Comparison of ENCODE assay signal across 8 cellular contexts in the genomic region with DNA sequence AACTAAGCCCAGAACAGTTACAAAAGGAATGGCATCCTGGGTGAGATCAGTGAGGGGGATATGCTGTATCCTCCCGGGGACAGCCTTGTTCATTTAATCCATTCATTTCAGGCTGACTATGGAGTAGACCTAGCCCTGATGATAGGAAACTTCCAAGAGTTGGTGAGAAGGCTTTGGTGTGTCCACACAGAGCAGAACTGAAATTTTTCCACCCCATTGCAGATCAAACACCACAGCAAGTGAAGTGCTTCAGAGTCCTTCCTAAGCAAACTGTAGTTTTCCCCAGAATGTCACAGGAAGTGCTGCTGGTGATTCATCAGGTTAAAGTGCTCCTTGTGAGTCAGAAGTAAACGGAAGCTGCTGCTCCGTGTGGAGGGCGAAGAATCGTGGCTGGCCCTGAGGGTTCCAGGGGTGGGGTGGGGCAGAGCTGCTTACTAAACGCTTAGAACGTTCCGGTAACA.
DNase-seq lines count a peak whose midpoint lies in the region; TF ChIP-seq lines count a peak whose summit lies in the region.

No MANE protein-coding gene starts in this region.

- H3K27me3 ChIP-seq in mammary epithelial cell (ENCODE audit: insufficient read depth, low read length) = no peaks in the 10 kb centered on the region

- dilution Hi-C loops in mammary epithelial cell (cut with HindIII; ENCODE audit: low sequenced_read_pairs) = no loop called here

- no peaks in the 10 kb centered on the region for H3K79me2 ChIP-seq in mammary epithelial cell (ENCODE audit: insufficient read depth, low read length)

- in situ Hi-C loops in mammary epithelial cell (cut with MboI; ENCODE audit: low sequenced_read_pairs in 2 of 2) = loop anchor here in 1 of 2 donors (10.0 to 25.0 kb wide), 3 partner anchors 241 to 908 kb away; no protein-coding TSS in a partner anchor

- H3K4me3 ChIP-seq in mammary epithelial cell (replicated peaks in 1 of 3; ENCODE audit: insufficient read depth in 1 of 3, low read depth in 2 of 3, low read length in 3 of 3) (no peak overlapping the region), mesodermal cell (ENCODE audit: extremely low read depth, insufficient read depth, low read length, poor library complexity, severe bottlenecking) (no peak overlapping the region)

- H3K4me2 ChIP-seq in mammary epithelial cell (ENCODE audit: insufficient read depth, low read depth, low read length) = peak overlapping the region; percentile 61

- H3K9ac ChIP-seq in mammary epithelial cell (ENCODE audit: insufficient read depth, low read length) = peak overlapping the region; percentile 19

- CTCF ChIA-PET in mammary epithelial cell (lab: Charles Lee; ENCODE audit: low non-redundant PET) = interaction anchor here (0.6 to 1.6 kb wide), 3 partner anchors 10 to 175 kb away, joined by 4 read pairs; no protein-coding TSS in a partner anchor
- CTCF ChIA-PET in HEK293T (lab: Yijun Ruan, JAX) = interaction anchor here (0.8 to 2.7 kb wide), 4 partner anchors 21 to 913 kb away, joined by 3 to 10 read pairs (median 6); no protein-coding TSS in a partner anchor

- H2AFZ ChIP-seq in mammary epithelial cell (ENCODE audit: low read depth, low read length) = peak overlapping the region; percentile 60

- 2% methylated on average over 7 of the region's 8 CpGs for WGBS in mammary epithelial cell (ENCODE audit: low coverage, missing lambda C conversion rate)
- 27 to 56% methylated on average over 4 to 5 of the region's 8 CpGs for WGBS in mesodermal cell (ENCODE audit: insufficient coverage in 2 of 2), 2 experiments

- no peaks in the 10 kb centered on the region for H3K9me3 ChIP-seq in mammary epithelial cell (replicated peaks; ENCODE audit: insufficient read depth, low read length)
- H3K9me3 ChIP-seq in mesodermal cell (ENCODE audit: control insufficient read depth, low read length) = no peaks in the 10 kb centered on the region

- POLR2A ChIA-PET in HEK293T (lab: Yijun Ruan, JAX) = no interaction called here

- no peaks in the 10 kb centered on the region for H4K20me1 ChIP-seq in mammary epithelial cell (ENCODE audit: insufficient read depth, low read length)

- peak; percentile 65 for DNase-seq in GM04503 (ENCODE audit: low read depth)
- DNase-seq in HPDE6-E6E7 (ENCODE audit: extremely low spot score) = peak; percentile 60
- DNase-seq in activated CD4-positive, CD25-positive, alpha-beta regulatory T cell treated with anti-CD3 and anti-CD28 coated beads, Interleukin-2, amount 50 U/mL, for 16 hours (ENCODE audit: low read depth, low spot score) = peak; percentile 49
- DNase-seq in mammary epithelial cell = peak; percentile 92
- DNase-seq in stimulated activated CD8-positive, alpha-beta memory T cell treated with anti-CD3 and anti-CD28 coated beads, Interleukin-7, amount 100 ng/mL, for 4 hours (ENCODE audit: low read depth in 2 of 2) = peak; percentile 79 to 82
- no peak for DNase-seq in HEK293T (ENCODE audit: extremely low spot score)
- DNase-seq in iPS-NIHi11 (ENCODE audit: low spot score) = no peak

- intact Hi-C loops in mammary epithelial cell (cut with micrococcal nuclease) = loop anchor here (1.0 to 10.0 kb wide), 7 partner anchors 47 to 581 kb away; a partner anchor contains a TSS

- no peaks in the 10 kb centered on the region for H3K36me3 ChIP-seq in mammary epithelial cell (ENCODE audit: insufficient read depth, low read length)
- no peaks in the 10 kb centered on the region for H3K36me3 ChIP-seq in mesodermal cell (ENCODE audit: control insufficient read depth, insufficient read depth, low read length)

- H3K4me1 ChIP-seq in mammary epithelial cell (ENCODE audit: insufficient read depth, low read length) (peaks cover 31% of the 10 kb centered on the region), mesodermal cell (ENCODE audit: control insufficient read depth, insufficient read depth, low read length, poor library complexity, severe bottlenecking) (peaks cover 36% of the 10 kb centered on the region)

- BruUV-seq in mammary epithelial cell (replicated peaks; lab: Mats Ljungman, UMichigan) = no TSS peak

- H3K27ac ChIP-seq in mammary epithelial cell (ENCODE audit: insufficient read depth, low read depth, low read length) = peak overlapping the region; percentile 74
- H3K27ac ChIP-seq in mesodermal cell (ENCODE audit: low read depth, low read length, severe bottlenecking) = peak overlapping the region; percentile 87

- no peak for TF ChIP-seq CTCF in mammary epithelial cell (conservative IDR thresholded peaks at IDR 0.05 in 1 of 2, IDR thresholded peaks at IDR 0.05 in 1 of 2; ENCODE audit: extremely low read depth in 1 of 2, insufficient read depth in 1 of 2, low read depth in 1 of 2, low read length in 2 of 2)

TF ChIP-seq in HEK293T, 16 proteins besides CTCF, POLR2A, EP300 and RAD21:
- TF ChIP-seq LEF1 (IDR thresholded peaks at IDR 0.05; ENCODE audit: borderline replicate concordance) = no peak
- TF ChIP-seq, protein P1, sequence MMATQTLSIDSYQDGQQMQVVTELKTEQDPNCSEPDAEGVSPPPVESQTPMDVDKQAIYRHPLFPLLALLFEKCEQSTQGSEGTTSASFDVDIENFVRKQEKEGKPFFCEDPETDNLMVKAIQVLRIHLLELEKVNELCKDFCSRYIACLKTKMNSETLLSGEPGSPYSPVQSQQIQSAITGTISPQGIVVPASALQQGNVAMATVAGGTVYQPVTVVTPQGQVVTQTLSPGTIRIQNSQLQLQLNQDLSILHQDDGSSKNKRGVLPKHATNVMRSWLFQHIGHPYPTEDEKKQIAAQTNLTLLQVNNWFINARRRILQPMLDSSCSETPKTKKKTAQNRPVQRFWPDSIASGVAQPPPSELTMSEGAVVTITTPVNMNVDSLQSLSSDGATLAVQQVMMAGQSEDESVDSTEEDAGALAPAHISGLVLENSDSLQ (IDR thresholded peaks at IDR 0.05) = no peak
- no peak for TF ChIP-seq L3MBTL2 (conservative IDR thresholded peaks at IDR 0.05)
- TF ChIP-seq ZNF384 (IDR thresholded peaks at IDR 0.05) = no peak
- TF ChIP-seq FOXK2 (IDR thresholded peaks at IDR 0.05) = no peak
- no peak for TF ChIP-seq BHLHE40 (IDR thresholded peaks at IDR 0.05; ENCODE audit: borderline replicate concordance)
- no peak for TF ChIP-seq ELF4 (IDR thresholded peaks at IDR 0.05)
- no peak for TF ChIP-seq NFRKB (IDR thresholded peaks at IDR 0.05)
- TF ChIP-seq SP1 (IDR thresholded peaks at IDR 0.05) = no peak
- no peak for TF ChIP-seq CTBP1 (IDR thresholded peaks at IDR 0.05; ENCODE audit: borderline replicate concordance)
- no peak for TF ChIP-seq ARNT (IDR thresholded peaks at IDR 0.05)
- no peak for TF ChIP-seq FOXM1 (IDR thresholded peaks at IDR 0.05; ENCODE audit: borderline replicate concordance)
- no peak for TF ChIP-seq HDGF (IDR thresholded peaks at IDR 0.05; ENCODE audit: borderline replicate concordance)
- no peak for TF ChIP-seq TARDBP (IDR thresholded peaks at IDR 0.05)
- TF ChIP-seq FOXA1 (IDR thresholded peaks at IDR 0.05) = no peak
- TF ChIP-seq SUZ12 (IDR thresholded peaks at IDR 0.05) = no peak

Comparison
In these comparisons a context has a peak if more than half of its experiments do, and no peak if none do; other contexts are left out.
1. DNase-seq: peak in GM04503 (single experiment), HPDE6-E6E7 (single experiment), activated CD4-positive, CD25-positive, alpha-beta regulatory T cell treated with anti-CD3 and anti-CD28 coated beads, Interleukin-2, amount 50 U/mL, for 16 hours (single experiment), mammary epithelial cell (single experiment) and stimulated activated CD8-positive, alpha-beta memory T cell treated with anti-CD3 and anti-CD28 coated beads, Interleukin-7, amount 100 ng/mL, for 4 hours (2 of 2); none in HEK293T (single experiment) and iPS-NIHi11 (single experiment).